In genomic region chr5:175714686-175715085, GRCh38 we compare ENCODE assay signal across 24 cellular contexts. TPM values are rescaled to one million over a fixed set of nuclear protein-coding genes. Genes with fewer than 3 reads are reported as not detected.
"Had no signal": no experiment of that assay in that cellular context is flagged by ENCODE, and none has a peak within 500 bp of the region (broad histone marks: within the 10 kb centered on the region; RNA-seq: fewer than 3 reads in every experiment).

No MANE protein-coding gene starts in this region.

- H3K4me3 ChIP-seq: breast epithelium, MG63, SK-N-MC had no signal

- H3K4me3 Mint-ChIP-seq: activated CD8-positive, alpha-beta memory T cell treated with anti-CD3 and anti-CD28 coated beads, Interleukin-2, amount 10 ng/mL, durations not matched to agents 7 days and 5 days; activated CD8-positive, alpha-beta T cell treated with anti-CD3 and anti-CD28 coated beads, Interleukin-2, amount 10 ng/mL, durations not matched to agents 7 days and 5 days; activated T-cell treated with anti-CD3 and anti-CD28 coated beads, Interleukin-2, amount 50 U/mL, for 4 hours had no signal

- DNase-seq: activated CD4-positive, alpha-beta T cell treated with anti-CD3 and anti-CD28 coated beads for 48 hours; activated CD4-positive, alpha-beta T cell treated with anti-CD3 and anti-CD28 coated beads, Interleukin-2, amount 50 U/mL, for 4 hours; activated CD8-positive, alpha-beta memory T cell treated with anti-CD3 and anti-CD28 coated beads, Interleukin-2, amount 10 ng/mL, durations not matched to agents 7 days and 5 days; activated CD8-positive, alpha-beta T cell treated with anti-CD3 and anti-CD28 coated beads, Interleukin-2, amount 10 ng/mL, durations not matched to agents 7 days and 5 days; activated T-cell treated with anti-CD3 and anti-CD28 coated beads, Interleukin-2, amount 50 U/mL, for 4 hours; central memory CD4-positive, alpha-beta T cell; MG63; MV-4-11; NCI-H1092 treated with DMSO at 0.1 percent for 48 hours; NCI-H1417 treated with DMSO at 0.1 percent for 48 hours; NCI-H1694; NCI-H2029; NCI-H2107; NCI-H2171 treated with DMSO at 0.1 percent for 48 hours; NCI-H345; NCI-H510A; NCI-H526 treated with DMSO at 0.1 percent for 48 hours; NCI-H82; T-helper 1 cell had no signal

- H3K4me1 ChIP-seq: breast epithelium had no signal

- H3K27ac Mint-ChIP-seq: activated CD8-positive, alpha-beta memory T cell treated with anti-CD3 and anti-CD28 coated beads, Interleukin-2, amount 10 ng/mL, durations not matched to agents 7 days and 5 days; activated CD8-positive, alpha-beta T cell treated with anti-CD3 and anti-CD28 coated beads, Interleukin-2, amount 10 ng/mL, durations not matched to agents 7 days and 5 days had no signal

- H3K36me3 ChIP-seq: breast epithelium, MG63 had no signal

- ATAC-seq: activated CD8-positive, alpha-beta memory T cell treated with anti-CD3 and anti-CD28 coated beads, Interleukin-2, amount 10 ng/mL, durations not matched to agents 7 days and 5 days; activated CD8-positive, alpha-beta T cell treated with anti-CD3 and anti-CD28 coated beads, Interleukin-2, amount 10 ng/mL, durations not matched to agents 7 days and 5 days; Right ventricle myocardium inferior had no signal

- H3K27me3 ChIP-seq: MG63 had no signal

- H3K27ac ChIP-seq: breast epithelium, SK-N-MC, VCaP had no signal

RNA-seq across cellular contexts. Expression of gene HRH2, which starts 56.8 kb away (rescaled TPM):
- total RNA-seq: OCI-LY7 had no signal
